ENCODE assay signal across 1 cellular context in genomic region chr1:209697082-209697481, GRCh38.
TF ChIP-seq lines count a peak whose summit lies in the region.

No MANE protein-coding gene starts in this region.

TF ChIP-seq in HEK293T, 16 proteins besides CTCF, POLR2A, EP300 and RAD21 (continued from another document):
- TF ChIP-seq FOXA1 (IDR thresholded peaks at IDR 0.05) (no peak), ELF4 (IDR thresholded peaks at IDR 0.05) (no peak)
